In genomic region chr9:3733039-3733408, GRCh38 we compare ENCODE assay signal across 1 cellular context.
TF ChIP-seq lines count a peak whose summit lies in the region.

No MANE protein-coding gene starts in this region.

TF ChIP-seq in HCT116, 20 proteins besides CTCF, POLR2A, EP300 and RAD21 (continued from another document):
- TF ChIP-seq CBX3 (IDR thresholded peaks at IDR 0.05; ENCODE audit: low read depth) (no peak), MAX (IDR thresholded peaks at IDR 0.05) (no peak), EZH2phosphoT487 (IDR thresholded peaks at IDR 0.05; ENCODE audit: borderline replicate concordance) (no peak), SP1 (IDR thresholded peaks at IDR 0.05; ENCODE audit: low read depth) (no peak), EGR1 (IDR thresholded peaks at IDR 0.05; ENCODE audit: low read depth) (no peak), SIN3A (IDR thresholded peaks at IDR 0.05; ENCODE audit: low read depth) (no peak)
